Comparison of ENCODE assay signal across 18 cellular contexts in the genomic region with DNA sequence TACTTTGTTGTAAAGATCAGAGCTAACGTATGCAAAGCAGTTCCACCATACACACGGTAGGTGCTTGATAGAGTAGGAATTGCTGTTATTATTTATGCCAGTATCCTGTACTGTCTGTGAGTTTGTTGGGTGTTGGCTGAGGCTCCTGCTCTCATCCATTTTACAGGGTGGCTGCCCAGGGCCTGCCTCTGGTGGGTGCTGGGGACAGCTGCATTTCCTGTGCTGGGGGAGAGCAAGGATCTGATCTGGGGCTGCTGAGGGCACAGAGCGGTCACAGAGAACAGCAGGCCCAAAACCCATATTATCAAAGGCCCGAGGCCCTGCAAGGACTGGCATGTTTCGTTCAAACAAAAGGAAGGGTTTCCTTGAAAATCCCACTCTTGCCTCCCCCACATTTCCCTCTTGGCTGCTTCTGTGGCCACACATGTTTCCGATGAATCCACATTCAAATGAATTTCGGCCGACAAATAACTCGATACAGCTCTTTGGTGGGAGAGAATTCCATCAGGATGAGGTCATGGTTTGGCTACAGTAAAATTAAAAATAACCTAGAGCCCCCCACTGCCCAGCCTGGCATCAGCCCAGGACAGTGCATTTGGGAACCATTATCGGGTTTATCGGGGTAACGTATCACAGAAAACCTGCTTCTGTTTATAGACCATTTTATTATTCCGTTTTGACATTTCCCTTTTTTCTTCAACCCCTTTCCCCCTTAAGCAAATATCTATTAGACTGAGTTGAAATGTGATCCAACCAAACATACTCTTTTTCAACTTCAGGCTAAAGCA.
DNase-seq lines count a peak whose midpoint lies in the region; ATAC-seq and TF ChIP-seq lines count a peak whose summit lies in the region.
"Had no signal": no experiment of that assay in that cellular context is flagged by ENCODE, and none has a peak within 500 bp of the region (broad histone marks: within the 10 kb centered on the region; RNA-seq: fewer than 3 reads in every experiment).

No MANE protein-coding gene starts in this region.

- H3K4me3 ChIP-seq in astrocyte of the cerebellum (ENCODE audit: low read depth, low read length), result no peak overlapping the region
- no peak overlapping the region for H3K4me3 ChIP-seq in endodermal cell (ENCODE audit: low read length)
- H3K4me3 ChIP-seq: MG63 had no signal

- H3K9me3 Mint-ChIP-seq in endodermal cell (no peaks in the 10 kb centered on the region), nephron progenitor cell (no peaks in the 10 kb centered on the region)

- ATAC-seq in HG03342 (IDR thresholded peaks at IDR 0.05; ENCODE audit: unreplicated experiment), result no peak
- ATAC-seq: HepG2, Panc1, Right ventricle myocardium inferior had no signal

- H3K4me3 Mint-ChIP-seq in endodermal cell (no peak overlapping the region), nephron progenitor cell (no peak overlapping the region)
- H3K4me3 Mint-ChIP-seq: CD8-positive, alpha-beta memory T cell had no signal

- H3K36me3 Mint-ChIP-seq in endodermal cell (ENCODE audit: low read depth) (no peaks in the 10 kb centered on the region), nephron progenitor cell (ENCODE audit: low read depth) (no peaks in the 10 kb centered on the region)
- H3K36me3 Mint-ChIP-seq: CD8-positive, alpha-beta memory T cell had no signal

- H3K36me3 ChIP-seq in endodermal cell (ENCODE audit: control insufficient read depth, insufficient read depth, low read length), result no peaks in the 10 kb centered on the region
- H3K36me3 ChIP-seq: MG63 had no signal

- no peaks in the 10 kb centered on the region for H3K9me3 ChIP-seq in endodermal cell (ENCODE audit: control insufficient read depth, low read length)
- H3K9me3 ChIP-seq: MG63 had no signal

- 83 to 88% methylated on average over 6 to 13 of the region's 13 CpGs for WGBS in endodermal cell (ENCODE audit: insufficient coverage in 1 of 2, insufficient read length in 1 of 2), 2 experiments

- H3K9ac ChIP-seq in endodermal cell (ENCODE audit: extremely low read depth, low read length, poor library complexity, severe bottlenecking), result no peak overlapping the region

- peak; percentile 66 for DNase-seq in astrocyte of the cerebellum (ENCODE audit: low read depth)
- DNase-seq in endodermal cell, result no peak
- DNase-seq in nephron progenitor cell, result no peak
- no peak for DNase-seq in activated gamma-delta T cell treated with Interleukin-2 at 50 U/mL for 16 hours
- DNase-seq in GM13976 (ENCODE audit: low spot score), result no peak
- no peak for DNase-seq in NCI-H748 treated with DMSO at 0.1 percent for 48 hours (lab: John Stamatoyannopoulos, UW)
- DNase-seq: CD8-positive, alpha-beta memory T cell; EL; H7; MG63; NCI-H1105; NCI-H187; NCI-H2171; NCI-H510A had no signal

- no peaks in the 10 kb centered on the region for H3K27me3 ChIP-seq in endodermal cell (ENCODE audit: control insufficient read depth, insufficient read depth, low read length, poor library complexity, severe bottlenecking)
- H3K27me3 ChIP-seq: MG63 had no signal

- peak overlapping the region; percentile 39 for H3K27ac Mint-ChIP-seq in endodermal cell
- H3K27ac Mint-ChIP-seq in nephron progenitor cell, result peak overlapping the region; percentile 85

- H3K4me1 ChIP-seq in endodermal cell (ENCODE audit: control insufficient read depth, insufficient read depth, low read length), result no peaks in the 10 kb centered on the region

- H3K27ac ChIP-seq in endodermal cell (ENCODE audit: low read depth, low read length), result no peak overlapping the region

- in situ Hi-C loops in astrocyte of the cerebellum (cut with HindIII; ENCODE audit: low sequenced_read_pairs) (no loop called here), GM13976 (cut with MboI; ENCODE audit: low sequenced_read_pairs, unreplicated experiment) (no loop called here)

- no peak for TF ChIP-seq CTCF in astrocyte of the cerebellum (IDR thresholded peaks at IDR 0.05; ENCODE audit: low read depth, low read length, missing control alignments)
- no peak for TF ChIP-seq CTCF in endodermal cell (conservative IDR thresholded peaks at IDR 0.05)
- no peak for TF ChIP-seq CTCF in nephron progenitor cell (IDR thresholded peaks at IDR 0.05)
- TF ChIP-seq CTCF in GM13976 (IDR thresholded peaks at IDR 0.05; ENCODE audit: borderline replicate concordance, control extremely low read depth, extremely low read depth, insufficient read depth, missing control alignments), result no peak

- H3K4me1 Mint-ChIP-seq in endodermal cell, result no peaks in the 10 kb centered on the region
- H3K4me1 Mint-ChIP-seq in nephron progenitor cell, result peaks cover 38% of the 10 kb centered on the region
- H3K4me1 Mint-ChIP-seq: CD8-positive, alpha-beta memory T cell had no signal

- H3K27me3 Mint-ChIP-seq in endodermal cell (ENCODE audit: insufficient read depth) (peaks cover 7% of the 10 kb centered on the region), nephron progenitor cell (ENCODE audit: low read depth, poor library complexity) (peaks cover 19% of the 10 kb centered on the region)
